7 cellular contexts compared by ENCODE assay signal in genomic region chr15:34807241-34807640, GRCh38. TPM values are rescaled to one million over a fixed set of nuclear protein-coding genes. Genes with fewer than 3 reads are reported as not detected.
"Had no signal": no experiment of that assay in that cellular context is flagged by ENCODE, and none has a peak within 500 bp of the region (broad histone marks: within the 10 kb centered on the region; RNA-seq: fewer than 3 reads in every experiment).

No MANE protein-coding gene starts in this region.

RNA-seq across cellular contexts. Expression of gene ACTC1, which starts 11.9 kb away (rescaled TPM):
- total RNA-seq: MCF 10A, OCI-LY7, PC-3, Peyer's patch had no signal

RNA-seq across cellular contexts. Expression of gene GJD2, which starts 52.4 kb away (rescaled TPM):
- total RNA-seq: LHCN-M2, MCF 10A, NCI-H460, OCI-LY7, PC-3, Peyer's patch, Right ventricle myocardium superior had no signal
